ENCODE assay signal across 20 cellular contexts in the genomic region with DNA sequence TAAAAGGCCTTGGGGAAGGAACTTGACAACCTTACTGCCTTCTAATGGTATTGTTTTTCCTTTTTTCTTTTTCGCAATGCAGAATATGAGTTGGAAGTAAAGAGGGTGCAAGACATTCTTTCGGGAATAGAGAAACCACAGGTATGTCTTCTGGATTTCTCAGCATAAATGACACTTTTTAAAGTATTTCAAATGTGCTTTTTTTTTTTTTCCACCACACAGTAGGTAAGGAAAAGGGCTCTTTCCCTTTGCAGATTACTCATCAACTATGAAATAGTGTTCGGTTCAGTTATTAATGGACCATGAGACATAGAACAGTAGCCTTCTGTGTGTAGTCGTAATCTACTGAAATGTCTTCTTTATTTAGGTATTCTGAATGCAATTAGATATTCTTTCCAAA.
DNase-seq lines count a peak whose midpoint lies in the region; ATAC-seq and TF ChIP-seq lines count a peak whose summit lies in the region.
"Had no signal": no experiment of that assay in that cellular context is flagged by ENCODE, and none has a peak within 500 bp of the region (broad histone marks: within the 10 kb centered on the region; RNA-seq: fewer than 3 reads in every experiment).

No MANE protein-coding gene starts in this region.

- H3K79me2 ChIP-seq in osteoblast (ENCODE audit: insufficient read depth, low read length), result peaks cover 92% of the 10 kb centered on the region

- H3K4me2 ChIP-seq in osteoblast (ENCODE audit: insufficient read depth, low read length), result no peak overlapping the region

- H3K4me1 ChIP-seq in osteoblast (ENCODE audit: insufficient read depth, low read length), result peaks cover 30% of the 10 kb centered on the region
- H3K4me1 ChIP-seq: parathyroid adenoma had no signal

- no peaks in the 10 kb centered on the region for H3K27me3 ChIP-seq in osteoblast (ENCODE audit: insufficient read depth, low read length)
- H3K27me3 ChIP-seq: tibial artery had no signal

- DNase-seq in COLO829 (ENCODE audit: low spot score) (peak; percentile 89), LHCN-M2 (ENCODE audit: low read depth) (peak; percentile 56), epidermal melanocyte (ENCODE audit: insufficient read length, low spot score) (peak; percentile 28), osteoblast (ENCODE audit: insufficient read length, low spot score, missing footprints) (no peak), dermis blood vessel endothelial cell (no peak), sciatic nerve (ENCODE audit: low spot score) (no peak)
- DNase-seq: activated CD8-positive, alpha-beta memory T cell treated with anti-CD3 and anti-CD28 coated beads, Interleukin-2, amount 50 U/mL, for 48 hours; activated naive CD8-positive, alpha-beta T cell treated with anti-CD3 and anti-CD28 coated beads for 36 hours; CD4-positive, alpha-beta memory T cell; cortex of kidney; GF-D8; KG1; NCI-H1436 treated with DMSO at 0.1 percent for 48 hours; NCI-H446 treated with DMSO at 0.1 percent for 48 hours; PC-3; tibial artery had no signal

- no peak for TF ChIP-seq CTCF in osteoblast (IDR thresholded peaks at IDR 0.05; ENCODE audit: extremely low read depth, low read depth, low read length)

- H3K9me3 ChIP-seq in osteoblast (ENCODE audit: low read depth, low read length), result no peaks in the 10 kb centered on the region
- H3K9me3 ChIP-seq: tibial artery had no signal

- intact Hi-C loops in sciatic nerve (cut with DNase I), result no loop called here

- H3K4me3 ChIP-seq in osteoblast (ENCODE audit: insufficient read depth, low read length), result no peak overlapping the region
- H3K4me3 ChIP-seq: tibial artery had no signal

- peaks cover 63% of the 10 kb centered on the region for H3K36me3 ChIP-seq in osteoblast (ENCODE audit: insufficient read depth, low read length)

- no peak for ATAC-seq in sciatic nerve
- no peak for ATAC-seq in GM19467 (IDR thresholded peaks at IDR 0.05; ENCODE audit: unreplicated experiment)
- no peak for ATAC-seq in HG03521 (IDR thresholded peaks at IDR 0.05; ENCODE audit: unreplicated experiment)
- ATAC-seq: activated CD4-positive, CD25-positive, alpha-beta regulatory T cell treated with anti-CD3 and anti-CD28 coated beads, Interleukin-2, amount 50 U/mL, for 24 hours; PC-3 had no signal

- H4K20me1 ChIP-seq in osteoblast (ENCODE audit: insufficient read depth, low read length), result peaks cover 15% of the 10 kb centered on the region

- no peak overlapping the region for H2AFZ ChIP-seq in osteoblast (ENCODE audit: low read length)
- H2AFZ ChIP-seq: parathyroid adenoma had no signal

- peak overlapping the region; percentile 44 for H3K27ac ChIP-seq in osteoblast (ENCODE audit: low read depth, low read length)
- H3K27ac ChIP-seq: parathyroid adenoma, tibial artery had no signal

Comparison
In these comparisons a context has a peak if more than half of its experiments do, and no peak if none do; other contexts are left out.
1. DNase-seq: peak in COLO829 (single experiment), LHCN-M2 (single experiment) and epidermal melanocyte (single experiment); none in osteoblast (single experiment), dermis blood vessel endothelial cell (single experiment) and sciatic nerve (single experiment).